Comparison of ENCODE assay signal across 8 cellular contexts in genomic region chr14:58200480-58200841, GRCh38. TPM values are rescaled to one million over a fixed set of nuclear protein-coding genes. Genes with fewer than 3 reads are reported as not detected.
A peak's percentile ranks its signal among the peaks of the same experiment; 100 is the strongest.
DNase-seq lines count a peak whose midpoint lies in the region; ATAC-seq and TF ChIP-seq lines count a peak whose summit lies in the region.

No MANE protein-coding gene starts in this region.

- TF ChIP-seq CTCF in activated B cell treated with CpG ODN at 0.5 μM for 24 hours (IDR thresholded peaks at IDR 0.05), result no peak
- TF ChIP-seq CTCF in smooth muscle cell (IDR thresholded peaks at IDR 0.05; ENCODE audit: borderline replicate concordance, insufficient read depth, poor library complexity, severe bottlenecking), result no peak

- no peaks in the 10 kb centered on the region for H3F3A ChIP-seq in smooth muscle cell (ENCODE audit: low read depth)

- WGBS in smooth muscle cell (ENCODE audit: low lambda C conversion rate), result 2% methylated on average over 11 of the region's 11 CpGs

- peaks cover 21% of the 10 kb centered on the region for H3K36me3 Mint-ChIP-seq in activated B cell treated with CpG ODN at 0.5 μM for 24 hours (ENCODE audit: low read depth)

- H3K4me1 Mint-ChIP-seq in activated B cell treated with CpG ODN at 0.5 μM for 24 hours, result peaks cover 28% of the 10 kb centered on the region

- no peaks in the 10 kb centered on the region for H3K36me3 ChIP-seq in smooth muscle cell (ENCODE audit: low read depth)

- H3K4me2 ChIP-seq in smooth muscle cell, result peak overlapping the region; percentile 100

- H3K27me3 Mint-ChIP-seq in activated B cell treated with CpG ODN at 0.5 μM for 24 hours, result no peaks in the 10 kb centered on the region

- DNase-seq in activated B cell treated with CpG ODN at 0.5 μM for 24 hours (no peak), left ventricle myocardium superior (no peak), smooth muscle cell (lab: John Stamatoyannopoulos, UW; ENCODE audit: unreplicated experiment) (no peak), NCI-H1694 (lab: John Stamatoyannopoulos, UW) (no peak), NCI-H146 treated with DMSO at 0.1 percent for 48 hours (lab: John Stamatoyannopoulos, UW; ENCODE audit: unreplicated experiment) (no peak)
- no peak for DNase-seq in effector CD8-positive, alpha-beta T cell (lab: John Stamatoyannopoulos, UW)

- H3K27ac Mint-ChIP-seq in activated B cell treated with CpG ODN at 0.5 μM for 24 hours, result peak overlapping the region; percentile 93

- H3K27me3 ChIP-seq in smooth muscle cell (ENCODE audit: low read depth), result no peaks in the 10 kb centered on the region

- POLR2A ChIA-PET in activated B cell treated with CpG ODN at 0.5 μM for 24 hours (lab: Charles Lee), result interaction anchor here (0.6 to 2.7 kb wide), 6 partner anchors 9 to 98 kb away, joined by 3 to 25 read pairs (median 4); partner anchors contain the start of genes ARID4A and PSMA3

- CTCF ChIA-PET in activated B cell treated with CpG ODN at 0.5 μM for 24 hours (lab: Charles Lee), result no interaction called here

- peaks cover 12% of the 10 kb centered on the region for H4K20me1 ChIP-seq in smooth muscle cell (ENCODE audit: low read depth)

- peak overlapping the region; percentile 94 for H3K4me3 Mint-ChIP-seq in activated B cell treated with CpG ODN at 0.5 μM for 24 hours

- peak; percentile 7 for ATAC-seq in GM18870 (IDR thresholded peaks at IDR 0.05; ENCODE audit: unreplicated experiment)
- peak; percentile 9 for ATAC-seq in HG02798 (IDR thresholded peaks at IDR 0.05; ENCODE audit: poor library complexity, unreplicated experiment)
- ATAC-seq in activated B cell treated with CpG ODN at 0.5 μM for 24 hours (ENCODE audit: low read depth), result peak; percentile 8
- peak; percentile 11 for ATAC-seq in left ventricle myocardium superior

- H3K9me3 ChIP-seq in smooth muscle cell (replicated peaks; ENCODE audit: low read depth), result no peaks in the 10 kb centered on the region

- peak overlapping the region; percentile 95 for H3K27ac ChIP-seq in smooth muscle cell (ENCODE audit: low read depth)

- H3K79me2 ChIP-seq in smooth muscle cell (ENCODE audit: low read depth), result peaks cover 46% of the 10 kb centered on the region

- H3K9ac ChIP-seq in smooth muscle cell (ENCODE audit: low read depth), result peak overlapping the region; percentile 94

- H2AFZ ChIP-seq in smooth muscle cell (ENCODE audit: low read depth), result peak overlapping the region; percentile 99

- H3K9me3 Mint-ChIP-seq in activated B cell treated with CpG ODN at 0.5 μM for 24 hours, result no peaks in the 10 kb centered on the region

- intact Hi-C loops in activated B cell treated with CpG ODN at 0.5 μM for 24 hours (cut with micrococcal nuclease), result loop anchor here (1.0 to 10.0 kb wide), 7 partner anchors 39 to 988 kb away; partner anchors contain the start of genes AP5M1, ARID4A, ARMH4 and DAAM1
- intact Hi-C loops in left ventricle myocardium superior (cut with micrococcal nuclease), result no loop called here

- peak overlapping the region; percentile 91 for H3K4me3 ChIP-seq in smooth muscle cell

- H3K4me1 ChIP-seq in smooth muscle cell (ENCODE audit: low read depth), result peaks cover 16% of the 10 kb centered on the region

RNA-seq across cellular contexts. Expression of gene ACTR10, which starts 0.5 kb away (rescaled TPM):
- total RNA-seq in activated B cell treated with CpG ODN at 0.5 μM for 24 hours, result 36.5 and 40.5 TPM in 2 replicates
- total RNA-seq in left ventricle myocardium superior, result 77.2 TPM
- total RNA-seq in smooth muscle cell, result 133 and 149 TPM in 2 replicates
- 109 and 131 TPM in 2 replicates for polyA plus RNA-seq in smooth muscle cell

RNA-seq across cellular contexts. Expression of gene PSMA3, which starts 44.2 kb away (rescaled TPM):
- 204 and 208 TPM in 2 replicates for total RNA-seq in activated B cell treated with CpG ODN at 0.5 μM for 24 hours
- 163 TPM for total RNA-seq in left ventricle myocardium superior
- 133 and 139 TPM in 2 replicates for total RNA-seq in smooth muscle cell
- polyA plus RNA-seq in smooth muscle cell, result 181 and 189 TPM in 2 replicates

RNA-seq across cellular contexts. Expression of gene ARMH4, which starts 48.4 kb away (rescaled TPM):
- total RNA-seq in activated B cell treated with CpG ODN at 0.5 μM for 24 hours, result not detected in 2 replicates
- total RNA-seq in left ventricle myocardium superior, result 8.4 TPM
- 14.4 and 14.7 TPM in 2 replicates for total RNA-seq in smooth muscle cell
- polyA plus RNA-seq in smooth muscle cell, result 10.0 and 12.9 TPM in 2 replicates
